10 cellular contexts compared by ENCODE assay signal in genomic region chr10:63720689-63721088, GRCh38.
DNase-seq lines count a peak whose midpoint lies in the region; ATAC-seq, FAIRE-seq and TF ChIP-seq lines count a peak whose summit lies in the region.
"Had no signal": no experiment of that assay in that cellular context is flagged by ENCODE, and none has a peak within 500 bp of the region (broad histone marks: within the 10 kb centered on the region; RNA-seq: fewer than 3 reads in every experiment).

No MANE protein-coding gene starts in this region.

- no peak overlapping the region for H3K4me3 Mint-ChIP-seq in neural progenitor cell

- no peaks in the 10 kb centered on the region for H3K36me3 ChIP-seq in Loucy (ENCODE audit: insufficient read depth, low read length)
- H3K36me3 ChIP-seq in neural progenitor cell, result no peaks in the 10 kb centered on the region
- no peaks in the 10 kb centered on the region for H3K36me3 ChIP-seq in testis (ENCODE audit: low read depth, missing control alignments)
- no peaks in the 10 kb centered on the region for H3K36me3 ChIP-seq in kidney (ENCODE audit: control insufficient read depth in 1 of 2, insufficient read depth in 2 of 2, low read length in 2 of 2)
- H3K36me3 ChIP-seq: neutrophil had no signal

- ATAC-seq in GM18870 (IDR thresholded peaks at IDR 0.05; ENCODE audit: unreplicated experiment) (peak; percentile 66), GM21825 (IDR thresholded peaks at IDR 0.05; ENCODE audit: unreplicated experiment) (peak; percentile 68), omental fat pad (ENCODE audit: low FRiP score) (no peak), left lobe of liver (no peak)

- intact Hi-C loops in testis (cut with DNase I; ENCODE audit: low total_unique reads) (loop anchor here (10.0 kb wide), 1 partner anchor 556 kb away; no protein-coding TSS in a partner anchor), kidney (cut with DNase I) (loop anchor here (10.0 kb wide), 1 partner anchor 556 kb away; no protein-coding TSS in a partner anchor)

- peaks cover 11% of the 10 kb centered on the region for H3K27me3 Mint-ChIP-seq in neural progenitor cell (ENCODE audit: insufficient read depth, low read depth)

- WGBS in testis, 2 donors, result 51 to 63% methylated on average over 4 of the region's 4 CpGs

- H2AFZ ChIP-seq in Loucy (ENCODE audit: low read length), result peak overlapping the region; percentile 41; the same call in 1 of the 2 replicates
- H2AFZ ChIP-seq in neural progenitor cell (replicated peaks), result peak overlapping the region; percentile 26

- no peak overlapping the region for H3K9ac ChIP-seq in Loucy (ENCODE audit: low read depth, low read length, poor library complexity, severe bottlenecking)
- H3K9ac ChIP-seq in neural progenitor cell, result no peak overlapping the region
- no peak overlapping the region for H3K9ac ChIP-seq in kidney (ENCODE audit: low read length in 2 of 2)

- H3K27ac ChIP-seq in neural progenitor cell (no peak overlapping the region), testis (peak overlapping the region in 1 of 2 donors; percentile 63), kidney (ENCODE audit: low read depth in 2 of 2, low read length in 2 of 2) (no peak overlapping the region)
- H3K27ac ChIP-seq: neutrophil had no signal

- H3K9me3 ChIP-seq in Loucy (ENCODE audit: insufficient read depth, low read depth, low read length), result no peaks in the 10 kb centered on the region
- no peaks in the 10 kb centered on the region for H3K9me3 ChIP-seq in neural progenitor cell (ENCODE audit: low read depth)
- no peaks in the 10 kb centered on the region for H3K9me3 ChIP-seq in testis
- H3K9me3 ChIP-seq in kidney (ENCODE audit: control insufficient read depth in 1 of 2, low read length in 2 of 2), result no peaks in the 10 kb centered on the region
- H3K9me3 ChIP-seq: neutrophil had no signal

- H3F3A ChIP-seq in Loucy (ENCODE audit: low read depth) (no peaks in the 10 kb centered on the region), neural progenitor cell (ENCODE audit: low read depth) (peaks cover 6% of the 10 kb centered on the region)

- peaks cover 25% of the 10 kb centered on the region for H3K4me1 Mint-ChIP-seq in neural progenitor cell

- H4K20me1 ChIP-seq in Loucy (ENCODE audit: insufficient read depth, low read length, poor library complexity, severe bottlenecking) (no peaks in the 10 kb centered on the region), neural progenitor cell (ENCODE audit: low read depth) (no peaks in the 10 kb centered on the region)

- no peaks in the 10 kb centered on the region for H3K9me3 Mint-ChIP-seq in neural progenitor cell

- H3K79me2 ChIP-seq in Loucy (ENCODE audit: insufficient read depth, low read length) (no peaks in the 10 kb centered on the region), neural progenitor cell (ENCODE audit: low read depth) (no peaks in the 10 kb centered on the region)

- H3K4me3 ChIP-seq in Loucy (ENCODE audit: low read length, poor library complexity, severe bottlenecking) (no peak overlapping the region), neural progenitor cell (no peak overlapping the region), testis (no peak overlapping the region), kidney (ENCODE audit: low read length in 2 of 2) (no peak overlapping the region)
- H3K4me3 ChIP-seq: K562 had no signal

- no peak for FAIRE-seq in kidney (lab: Jason Lieb, UNC)

- TF ChIP-seq CTCF in Loucy (conservative IDR thresholded peaks at IDR 0.05; ENCODE audit: low read length) (no peak), neural progenitor cell (IDR thresholded peaks at IDR 0.05) (no peak), testis (IDR thresholded peaks at IDR 0.05) (no peak), kidney (IDR thresholded peaks at IDR 0.05; ENCODE audit: borderline replicate concordance, extremely low read depth, insufficient read depth) (no peak), omental fat pad (IDR thresholded peaks at IDR 0.05) (no peak)

- TF ChIP-seq POLR2A in testis (IDR thresholded peaks at IDR 0.05), result no peak

- no peaks in the 10 kb centered on the region for H3K9me2 ChIP-seq in Loucy (replicated peaks; ENCODE audit: low read depth, low read length)

- no peaks in the 10 kb centered on the region for H3K36me3 Mint-ChIP-seq in neural progenitor cell

- H3K4me2 ChIP-seq in Loucy (ENCODE audit: low read depth, low read length, poor library complexity, severe bottlenecking) (peak overlapping the region; percentile 35), neural progenitor cell (no peak overlapping the region)

- no peaks in the 10 kb centered on the region for H3K27me3 ChIP-seq in Loucy (ENCODE audit: insufficient read depth, low read length, poor library complexity, severe bottlenecking)
- H3K27me3 ChIP-seq in neural progenitor cell, result no peaks in the 10 kb centered on the region
- H3K27me3 ChIP-seq in testis, result no peaks in the 10 kb centered on the region

- no peak overlapping the region for H3K27ac Mint-ChIP-seq in neural progenitor cell

- DNase-seq in neural progenitor cell (ENCODE audit: low spot score), result no peak
- DNase-seq in testis, result no peak
- no peak for DNase-seq in kidney
- DNase-seq in omental fat pad (ENCODE audit: low spot score), result no peak
- no peak for DNase-seq in left lobe of liver (ENCODE audit: low spot score)

- H3K4me1 ChIP-seq in Loucy (ENCODE audit: insufficient read depth, low read length, poor library complexity, severe bottlenecking), result no peaks in the 10 kb centered on the region
- H3K4me1 ChIP-seq in neural progenitor cell, result peaks cover 10% of the 10 kb centered on the region
- H3K4me1 ChIP-seq in testis, result peaks cover 3% of the 10 kb centered on the region
- H3K4me1 ChIP-seq in kidney (ENCODE audit: control insufficient read depth in 1 of 2, insufficient read depth in 1 of 2, low read depth in 1 of 2, low read length in 2 of 2), result peaks cover 13 to 32% of the 10 kb centered on the region in 2 donors

Comparison
In these comparisons a context has a peak if more than half of its experiments do, and no peak if none do; other contexts are left out.
1. ATAC-seq: peak in GM18870 (single experiment) and GM21825 (single experiment); none in omental fat pad (single experiment) and left lobe of liver (single experiment).